ENCODE assay signal across 1 cellular context in genomic region chr2:127703282-127703681, GRCh38.
TF ChIP-seq lines count a peak whose summit lies in the region.

No MANE protein-coding gene starts in this region.

TF ChIP-seq in H1, 55 proteins besides CTCF, POLR2A, EP300 and RAD21:
- TF ChIP-seq CEBPB (IDR thresholded peaks at IDR 0.05; ENCODE audit: low read depth, low read length) (no peak), RBBP5 (IDR thresholded peaks at IDR 0.05; ENCODE audit: borderline replicate concordance, low read depth, low read length) (no peak), ZNF274 (IDR thresholded peaks at IDR 0.05; ENCODE audit: borderline replicate concordance, extremely low read depth, low read length) (no peak), FOSL1 (IDR thresholded peaks at IDR 0.05; ENCODE audit: insufficient read depth, low read depth, low read length) (no peak), GABPA (IDR thresholded peaks at IDR 0.05; ENCODE audit: borderline replicate concordance, insufficient read depth, low read length) (no peak), SP4 (IDR thresholded peaks at IDR 0.05; ENCODE audit: low read length) (no peak), CTBP2 (IDR thresholded peaks at IDR 0.05; ENCODE audit: borderline replicate concordance, insufficient read depth, insufficient read length, low read length) (no peak)
TF ChIP-seq in H1: peak in this region for 0.
